ENCODE assay signal across 8 cellular contexts in the genomic region with DNA sequence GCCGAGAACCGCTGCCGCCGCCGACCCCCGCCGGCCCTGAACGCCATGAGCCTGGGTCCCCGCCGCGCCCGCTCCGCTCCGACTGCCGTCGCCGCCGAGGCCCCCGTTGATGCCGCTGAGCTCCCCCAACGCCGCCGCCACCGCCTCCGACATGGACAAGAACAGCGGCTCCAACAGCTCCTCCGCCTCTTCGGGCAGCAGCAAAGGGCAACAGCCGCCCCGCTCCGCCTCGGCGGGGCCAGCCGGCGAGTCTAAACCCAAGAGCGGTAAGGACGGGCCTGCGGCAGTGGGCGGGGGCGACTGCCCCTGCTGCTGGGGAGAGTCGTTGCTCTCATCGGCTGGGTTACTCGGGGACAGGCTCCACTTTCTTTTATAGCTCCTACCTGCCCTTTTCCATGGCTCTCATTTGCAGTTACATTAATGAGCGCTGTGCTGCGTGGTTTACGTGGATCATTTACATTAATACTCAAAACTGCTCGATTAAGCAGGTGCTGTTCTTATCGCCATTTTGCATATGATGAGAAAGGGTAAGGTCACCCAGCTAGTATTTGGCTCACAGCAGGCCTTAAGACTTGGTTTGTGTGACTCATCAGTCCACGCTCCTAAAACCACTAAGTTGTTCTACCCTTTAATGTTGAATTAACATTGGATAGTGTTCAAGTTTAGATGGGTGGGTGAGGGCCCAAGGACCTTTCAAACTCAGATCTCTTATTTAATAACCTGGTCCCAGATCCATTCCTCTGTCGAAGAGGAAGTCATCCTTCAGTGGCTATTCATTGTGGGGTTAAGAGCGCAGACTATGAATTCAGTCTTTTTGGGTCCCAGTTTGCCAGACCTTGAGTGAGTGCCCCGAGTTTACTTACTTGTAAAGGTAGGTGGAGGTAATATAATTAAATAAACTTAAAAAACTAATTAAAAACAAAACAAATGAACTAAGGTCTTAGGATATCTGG. TPM values are rescaled to one million over a fixed set of nuclear protein-coding genes. Genes with fewer than 3 reads are reported as not detected.
DNase-seq lines count a peak whose midpoint lies in the region; ATAC-seq lines count a peak whose summit lies in the region.

No MANE protein-coding gene starts in this region.

- DNase-seq in AG20443 (ENCODE audit: low spot score) (peak; percentile 70), RPMI7951 (ENCODE audit: low read depth) (peak; percentile 80), activated gamma-delta T cell treated with Interleukin-2 at 50 U/mL for 16 hours (peak; percentile 33), glomerular visceral epithelial cell (ENCODE audit: extremely low spot score) (peak; percentile 58), trophoblast cell (peak in 1 of 2 donors; percentile 58)

- H3K36me3 ChIP-seq in trophoblast cell (ENCODE audit: control insufficient read depth in 1 of 2, insufficient read depth in 2 of 2, low read length in 2 of 2) = peaks cover 2 to 5% of the 10 kb centered on the region in 2 experiments

- WGBS in trophoblast cell (ENCODE audit: extremely low coverage, insufficient coverage, insufficient read length) = no CpG with 5 or more reads among the region's 52 CpGs

- no peaks in the 10 kb centered on the region for H3K9me3 ChIP-seq in trophoblast cell (ENCODE audit: insufficient read depth, low read depth, low read length)

- H3K18ac ChIP-seq in trophoblast cell (ENCODE audit: low read length) = peak overlapping the region; percentile 86

- peak overlapping the region; percentile 67 for H2BK120ac ChIP-seq in trophoblast cell (ENCODE audit: insufficient read depth, low read length, poor library complexity)

- H3K79me2 ChIP-seq in trophoblast cell (ENCODE audit: control insufficient read depth, insufficient read depth, low read length, poor library complexity) = peaks cover 23% of the 10 kb centered on the region

- no peaks in the 10 kb centered on the region for H3K27me3 ChIP-seq in trophoblast cell (ENCODE audit: insufficient read depth, low read length)

- peak overlapping the region; percentile 83 for H3K14ac ChIP-seq in trophoblast cell (ENCODE audit: low read length)

- H2AK5ac ChIP-seq in trophoblast cell (ENCODE audit: low read length) = peak overlapping the region; percentile 58

- peak overlapping the region; percentile 76 for H4K8ac ChIP-seq in trophoblast cell (ENCODE audit: low read depth, low read length)

- H2BK12ac ChIP-seq in trophoblast cell (ENCODE audit: low read length) = no peak overlapping the region

- peak overlapping the region; percentile 72 for H2BK5ac ChIP-seq in trophoblast cell (ENCODE audit: low read depth, low read length, poor library complexity)

- H3K4me3 ChIP-seq in trophoblast cell (ENCODE audit: low read depth, low read length) = peak overlapping the region; percentile 99

- H3K4me2 ChIP-seq in trophoblast cell (ENCODE audit: low read length) = peak overlapping the region; percentile 61

- peak overlapping the region; percentile 99 for H3K9ac ChIP-seq in trophoblast cell (ENCODE audit: low read length)

- ATAC-seq in GM19025 (IDR thresholded peaks at IDR 0.05; ENCODE audit: low read depth, unreplicated experiment) = peak; percentile 25
- ATAC-seq in HG03439 (IDR thresholded peaks at IDR 0.05; ENCODE audit: unreplicated experiment) = peak; percentile 35
- no peak for ATAC-seq in GM18520 (IDR thresholded peaks at IDR 0.05; ENCODE audit: unreplicated experiment)

- peak overlapping the region; percentile 51 for H3K27ac ChIP-seq in trophoblast cell (ENCODE audit: low read depth, low read length)

- peaks cover 7% of the 10 kb centered on the region for H3K79me1 ChIP-seq in trophoblast cell (ENCODE audit: low read length)

- peak overlapping the region; percentile 75 for H4K12ac ChIP-seq in trophoblast cell (ENCODE audit: low read depth, low read length)

- no peak overlapping the region for H3K23ac ChIP-seq in trophoblast cell (ENCODE audit: low read length)

- H4K91ac ChIP-seq in trophoblast cell (ENCODE audit: low read depth, low read length) = peak overlapping the region; percentile 86

- H3K4me1 ChIP-seq in trophoblast cell (ENCODE audit: control insufficient read depth in 1 of 2, insufficient read depth in 2 of 2, low read length in 2 of 2) = peaks cover 6% of the 10 kb centered on the region in 2 experiments

- peak overlapping the region; percentile 89 for H3K4ac ChIP-seq in trophoblast cell (ENCODE audit: low read depth, low read length)

- H2AFZ ChIP-seq in trophoblast cell (ENCODE audit: insufficient read depth, low read length, poor library complexity) = peak overlapping the region; percentile 89

RNA-seq across cellular contexts. Expression of a gene that starts 0.8 kb away (rescaled TPM):
- total RNA-seq in RPMI7951 (2014; rRNA removed; shearing (Covaris generic)) = 60.8 and 74.8 TPM in 2 replicates
- polyA plus RNA-seq in trophoblast cell (2013) = 138 and 143 TPM in 2 replicates

RNA-seq across cellular contexts. Expression of a gene that starts 6.0 kb away (rescaled TPM):
- total RNA-seq in RPMI7951 (2014; rRNA removed; shearing (Covaris generic)) = 32.3 and 34.1 TPM in 2 replicates
- polyA plus RNA-seq in trophoblast cell (2013) = 24.0 and 26.0 TPM in 2 replicates

RNA-seq across cellular contexts. Expression of a gene that starts 39.1 kb away (rescaled TPM):
- total RNA-seq in RPMI7951 (2014; rRNA removed; shearing (Covaris generic)) = 585 and 618 TPM in 2 replicates
- 658 and 709 TPM in 2 replicates for polyA plus RNA-seq in trophoblast cell (2013)

RNA-seq across cellular contexts. Expression of a gene that starts 46.2 kb away (rescaled TPM):
- 80.9 and 89.1 TPM in 2 replicates for total RNA-seq in RPMI7951 (2014; rRNA removed; shearing (Covaris generic))
- polyA plus RNA-seq in trophoblast cell (2013) = 21.1 and 21.2 TPM in 2 replicates
